Comparison of ENCODE assay signal across 3 cellular contexts in the genomic region with DNA sequence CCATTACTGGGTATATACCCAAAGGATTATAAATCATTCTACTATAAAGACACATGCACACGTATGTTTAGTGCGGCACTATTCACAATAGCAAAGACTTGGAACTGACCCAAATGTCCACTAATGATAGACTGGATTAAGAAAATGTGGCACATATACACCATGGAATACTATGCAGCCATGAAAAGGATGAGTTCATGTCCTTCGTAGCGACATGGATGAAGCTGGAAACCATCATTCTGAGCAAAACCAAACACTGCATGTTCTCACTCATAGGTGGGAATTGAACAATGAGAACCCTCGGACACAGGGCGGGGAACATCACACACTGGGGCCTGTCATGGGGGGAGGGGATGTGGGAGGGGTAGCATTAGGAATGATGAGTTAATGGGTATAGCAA. TPM values are rescaled to one million over a fixed set of nuclear protein-coding genes. Genes with fewer than 3 reads are reported as not detected.
"Had no signal": no experiment of that assay in that cellular context is flagged by ENCODE, and none has a peak within 500 bp of the region (broad histone marks: within the 10 kb centered on the region; RNA-seq: fewer than 3 reads in every experiment).

No MANE protein-coding gene starts in this region.

RNA-seq across cellular contexts. Expression of gene VSIG10L2, which starts 40.1 kb away (rescaled TPM):
- total RNA-seq: LHCN-M2, M059J, MCF 10A had no signal
